In the genomic region with DNA sequence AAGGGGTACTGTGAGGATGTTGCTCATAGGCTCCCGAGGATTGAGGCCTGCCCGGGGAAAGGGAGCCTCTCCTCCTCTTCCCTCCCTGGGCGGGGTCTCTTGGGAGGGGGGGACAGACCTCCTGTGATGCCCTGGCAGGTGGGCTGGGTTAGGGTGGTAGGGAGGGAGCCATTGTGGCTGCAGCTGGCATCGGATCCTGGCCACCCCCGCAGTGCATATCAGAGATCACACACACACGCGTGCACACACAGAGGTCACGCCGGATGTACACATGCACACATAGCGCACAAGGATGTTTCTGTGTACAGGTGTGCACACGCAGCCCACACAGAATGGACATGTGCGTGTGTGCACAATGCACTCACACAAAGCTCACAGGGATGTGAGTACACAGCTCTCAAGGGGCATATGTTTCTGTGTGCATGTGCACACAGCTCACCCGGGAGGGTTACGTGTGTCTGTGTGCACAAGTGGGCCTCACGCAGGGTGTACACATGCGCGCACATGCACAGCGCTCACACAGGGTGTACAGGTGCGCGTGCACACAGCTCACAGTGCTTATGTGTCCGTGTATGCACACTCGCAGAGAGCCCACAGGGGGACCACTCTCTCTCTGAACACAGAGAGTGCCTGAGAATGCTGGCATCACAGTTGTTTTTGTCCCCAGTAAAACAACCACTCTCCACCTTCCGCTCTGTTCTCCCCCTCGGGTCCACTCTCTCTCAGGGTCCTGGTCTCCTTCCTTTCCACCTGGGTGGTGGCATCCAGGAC, we compare ENCODE assay signal across 8 cellular contexts. TPM values are rescaled to one million over a fixed set of nuclear protein-coding genes. Genes with fewer than 3 reads are reported as not detected.
DNase-seq lines count a peak whose midpoint lies in the region; ATAC-seq, FAIRE-seq and TF ChIP-seq lines count a peak whose summit lies in the region.

No MANE protein-coding gene starts in this region.

- TF ChIP-seq EP300 in GM12878 (IDR thresholded peaks at IDR 0.05; ENCODE audit: borderline replicate concordance in 1 of 2, control insufficient read depth in 1 of 2, low read depth in 2 of 2, low read length in 2 of 2): no peak

- no peaks in the 10 kb centered on the region; a peak in 1 of 4 replicates for H3K36me3 ChIP-seq in GM12878 (ENCODE audit: control insufficient read depth in 2 of 2, insufficient read depth in 2 of 2, low read length in 1 of 2)

- H3K4me3 ChIP-seq in GM12878: peak overlapping the region; percentile 65; the same call in 1 of the 2 replicates

- H3K4me1 ChIP-seq in GM12878 (ENCODE audit: control insufficient read depth, insufficient read depth, low read length): no peaks in the 10 kb centered on the region; the same call in none of the 2 replicates

- H3K9me3 Mint-ChIP-seq in CD4-positive, alpha-beta T cell: no peaks in the 10 kb centered on the region
- H3K9me3 Mint-ChIP-seq in naive thymus-derived CD8-positive, alpha-beta T cell: no peaks in the 10 kb centered on the region

- TF ChIP-seq CTCF in CD4-positive, alpha-beta T cell (IDR thresholded peaks at IDR 0.05): no peak
- no peak for TF ChIP-seq CTCF in GM12878 (IDR thresholded peaks at IDR 0.05 in 2 of 3, conservative IDR thresholded peaks at IDR 0.05 in 1 of 3; ENCODE audit: control insufficient read depth in 2 of 3, extremely low read depth in 1 of 3, insufficient read depth in 1 of 3, low read depth in 3 of 3, low read length in 3 of 3)

- FAIRE-seq in GM12878 (lab: Jason Lieb, UNC): no peak
- FAIRE-seq in H54 (lab: Jason Lieb, UNC): no peak

- WGBS in GM12878 (ENCODE audit: insufficient coverage, insufficient replicate concordance, low lambda C conversion rate, missing lambda C conversion rate): 64% methylated on average over 24 of the region's 24 CpGs

- H3K4me1 Mint-ChIP-seq in CD4-positive, alpha-beta T cell (ENCODE audit: low read depth): peaks cover 16% of the 10 kb centered on the region
- H3K4me1 Mint-ChIP-seq in naive thymus-derived CD8-positive, alpha-beta T cell: peaks cover 9 to 34% (median 14%) of the 10 kb centered on the region in 4 donors

- no peak for TF ChIP-seq POLR2A in GM12878 (IDR thresholded peaks at IDR 0.05; ENCODE audit: low read depth, low read length)
- no peak for TF ChIP-seq POLR2A in H54 (IDR thresholded peaks at IDR 0.05; ENCODE audit: low read depth, low read length)

- peak overlapping the region; percentile 85 for H3K4me2 ChIP-seq in GM12878 (ENCODE audit: control insufficient read depth, insufficient read depth)

- intact Hi-C loops in CD4-positive, alpha-beta T cell (cut with DNase I, micrococcal nuclease): loop anchor here (1.0 to 10.0 kb wide), 4 partner anchors 40 to 171 kb away; partner anchors contain the start of gene TOP2A (in 1 of the 2)
- intact Hi-C loops in GM12878 (cut with micrococcal nuclease; ENCODE audit: unreplicated experiment): loop anchor here (5.0 kb wide), 2 partner anchors 80 to 185 kb away; partner anchors contain the start of gene IGFBP4

- no peak overlapping the region for H3K27ac Mint-ChIP-seq in CD4-positive, alpha-beta T cell
- no peak overlapping the region for H3K27ac Mint-ChIP-seq in naive thymus-derived CD8-positive, alpha-beta T cell

- peak overlapping the region; percentile 14 for H3K4me3 Mint-ChIP-seq in CD4-positive, alpha-beta T cell
- H3K4me3 Mint-ChIP-seq in naive thymus-derived CD8-positive, alpha-beta T cell: peak overlapping the region; percentile 44 to 78 (median 62)

- H2AFZ ChIP-seq in GM12878 (ENCODE audit: control insufficient read depth, low read depth, low read length): peak overlapping the region; percentile 62; the same call in 1 of the 2 replicates

- no peaks in the 10 kb centered on the region for H3K79me2 ChIP-seq in GM12878 (ENCODE audit: control insufficient read depth, insufficient read depth, low read length)

- peaks cover 17% of the 10 kb centered on the region for H3K27me3 Mint-ChIP-seq in CD4-positive, alpha-beta T cell
- H3K27me3 Mint-ChIP-seq in naive thymus-derived CD8-positive, alpha-beta T cell: peaks cover 3 to 29% (median 10%) of the 10 kb centered on the region in 5 donors

- no peak overlapping the region for H3K27ac ChIP-seq in CD4-positive, alpha-beta T cell (ENCODE audit: low read depth, low read length)
- no peak overlapping the region for H3K27ac ChIP-seq in GM12878 (ENCODE audit: control insufficient read depth, insufficient read depth)

- in situ Hi-C loops in GM12878 (cut with MboI): no loop called here

- H3K9ac ChIP-seq in GM12878 (ENCODE audit: control insufficient read depth, insufficient read depth, low read length): no peak overlapping the region; the same call in 1 of the 2 replicates

- SMC1A ChIA-PET in GM12878 (lab: Charles Lee; ENCODE audit: uncharacterized antibody, unreplicated experiment): interaction anchor here (0.6 to 4.9 kb wide), 8 partner anchors 36 to 292 kb away, joined by 3 to 38 read pairs (median 4); partner anchors contain the start of gene IGFBP4

- peak; percentile 5 for ATAC-seq in CD4-positive, alpha-beta T cell (ENCODE audit: poor library complexity)
- ATAC-seq in HG03159 (IDR thresholded peaks at IDR 0.05; ENCODE audit: unreplicated experiment): peak; percentile 7
- peak; percentile 21 for ATAC-seq in GM12878
- peak in 1 of 2 donors; percentile 7 for ATAC-seq in naive thymus-derived CD8-positive, alpha-beta T cell
- ATAC-seq in HG02884 (IDR thresholded peaks at IDR 0.05; ENCODE audit: unreplicated experiment): no peak
- ATAC-seq in GM19452 (IDR thresholded peaks at IDR 0.05; ENCODE audit: unreplicated experiment): no peak

- no peak for DNase-seq in CD4-positive, alpha-beta T cell
- DNase-seq in GM12878 (ENCODE audit: low read depth, low spot score): no peak
- DNase-seq in naive thymus-derived CD8-positive, alpha-beta T cell: no peak
- DNase-seq in H54 (ENCODE audit: insufficient read length, low spot score): no peak
- DNase-seq in NCI-H2081 treated with DMSO at 0.1 percent for 48 hours (lab: John Stamatoyannopoulos, UW): no peak

- no peaks in the 10 kb centered on the region for H3K27me3 ChIP-seq in CD4-positive, alpha-beta T cell (ENCODE audit: control insufficient read depth, insufficient read depth, low read length)
- peaks cover 0 to 2% of the 10 kb centered on the region in 2 experiments; a peak in 1 of 4 replicates for H3K27me3 ChIP-seq in GM12878 (replicated peaks in 1 of 2; ENCODE audit: control insufficient read depth in 2 of 2, insufficient read depth in 2 of 2, low read length in 1 of 2)

- no peak for TF ChIP-seq RAD21 in GM12878 (IDR thresholded peaks at IDR 0.05; ENCODE audit: insufficient read depth, low read depth, low read length)

- CTCF ChIA-PET in CD4-positive, alpha-beta T cell (lab: Charles Lee): interaction anchor here (0.7 to 2.3 kb wide), 8 partner anchors 16 to 198 kb away, joined by 3 to 16 read pairs (median 4); partner anchors contain the start of gene TOP2A
- CTCF ChIA-PET in GM12878 (lab: Yijun Ruan, JAX): interaction anchor here (0.6 to 5.9 kb wide), 20 partner anchors 14 to 1301 kb away, joined by 3 to 75 read pairs (median 4); partner anchors contain the start of gene TOP2A

- no peaks in the 10 kb centered on the region for H3K9me3 ChIP-seq in CD4-positive, alpha-beta T cell (ENCODE audit: control insufficient read depth, low read length)
- no peaks in the 10 kb centered on the region; the same call in 2 of the 3 replicates for H3K9me3 ChIP-seq in GM12878 (replicated peaks; ENCODE audit: control insufficient read depth, insufficient read depth, low read length)

- H4K20me1 ChIP-seq in GM12878 (ENCODE audit: control insufficient read depth, insufficient read depth): no peaks in the 10 kb centered on the region

- POLR2A ChIA-PET in CD4-positive, alpha-beta T cell (lab: Charles Lee): interaction anchor here (0.7 to 1.7 kb wide), 8 partner anchors 51 to 196 kb away, joined by 3 to 6 read pairs (median 3); partner anchors contain the start of gene TOP2A
- POLR2A ChIA-PET in GM12878 (lab: Charles Lee): interaction anchor here (0.6 to 2.2 kb wide), 2 partner anchors 84 to 170 kb away, joined by 3 to 5 read pairs; no protein-coding TSS in a partner anchor
- POLR2A ChIA-PET in naive thymus-derived CD8-positive, alpha-beta T cell (lab: Charles Lee): interaction anchor here (0.6 to 1.8 kb wide), 5 partner anchors 36 to 253 kb away, joined by 3 to 4 read pairs (median 4); no protein-coding TSS in a partner anchor

- RAD21 ChIA-PET in GM12878 (lab: Charles Lee; ENCODE audit: unreplicated experiment): interaction anchor here (0.6 to 3.5 kb wide), 13 partner anchors 10 to 263 kb away, joined by 3 to 29 read pairs (median 3); partner anchors contain the start of gene IGFBP4

- peaks cover 4% of the 10 kb centered on the region for H3K36me3 Mint-ChIP-seq in CD4-positive, alpha-beta T cell (ENCODE audit: low read depth)
- no peaks in the 10 kb centered on the region for H3K36me3 Mint-ChIP-seq in naive thymus-derived CD8-positive, alpha-beta T cell

- BruUV-seq in GM12878 (replicated peaks; lab: Mats Ljungman, UMichigan): no TSS peak

RNA-seq across cellular contexts. Expression of gene GJD3, which starts 2.4 kb away (rescaled TPM):
- total RNA-seq in CD4-positive, alpha-beta T cell: not detected
- not detected in 2 replicates for total RNA-seq in GM12878 (2013; cell fraction: nucleolus; rRNA removed)
- total RNA-seq in GM12878 (2014; rRNA removed): not detected in 2 replicates
- not detected in 2 replicates for total RNA-seq in GM12878 (2014; rRNA removed; fragmentation: Illumina TruSeq; extraction: Trizol)
- total RNA-seq in GM12878 (2021): not detected in 2 replicates
- polyA plus RNA-seq in GM12878 (2011; ENCODE audit: low read depth): not detected
- polyA plus RNA-seq in GM12878 (2011; rRNA removed): not detected in 2 replicates
- not detected in 2 replicates for polyA plus RNA-seq in GM12878 (2011; cell fraction: cytosol; rRNA removed)
- polyA plus RNA-seq in GM12878 (2011; cell fraction: nucleus; rRNA removed): not detected in 2 replicates
- polyA plus RNA-seq in GM12878 (2012): not detected in 2 replicates
- polyA plus RNA-seq in GM12878 (2014; fragmentation: Illumina TruSeq; extraction: Trizol): not detected in 2 replicates
- polyA plus RNA-seq in GM12878 (2014; fragmentation: Nextera tagmentation; extraction: Ambion mirVana): not detected
- polyA plus RNA-seq in GM12878 (2014; rRNA removed): not detected in 2 replicates
- polyA plus RNA-seq in GM12878 (2016; fragmentation: Nextera tagmentation; extraction: Ambion mirVana): 1 to 10 TPM in 1 of 2 experiments, not detected in 1; 1.6 TPM
- not detected in 2 replicates for polyA minus RNA-seq in GM12878 (2011; rRNA and poly(A)+ RNA removed)
- not detected in 2 replicates for polyA minus RNA-seq in GM12878 (2011; cell fraction: cytosol; rRNA and poly(A)+ RNA removed)
- not detected in 2 replicates for polyA minus RNA-seq in GM12878 (2011; cell fraction: nucleus; rRNA and poly(A)+ RNA removed)
- not detected for total RNA-seq in naive thymus-derived CD8-positive, alpha-beta T cell
- not detected for polyA plus RNA-seq in naive thymus-derived CD8-positive, alpha-beta T cell

RNA-seq across cellular contexts. Expression of gene RARA, which starts 53.1 kb away (rescaled TPM):
- 100 to 1,000 TPM; 114 to 115 TPM for total RNA-seq in CD4-positive, alpha-beta T cell
- total RNA-seq in GM12878 (2013; cell fraction: nucleolus; rRNA removed): 30.5 and 34.4 TPM in 2 replicates
- total RNA-seq in GM12878 (2014; rRNA removed) (15.5 and 17.3 TPM in 2 replicates), GM12878 (2014; rRNA removed; fragmentation: Illumina TruSeq; extraction: Trizol) (7.7 and 9.7 TPM in 2 replicates), GM12878 (2021) (33.6 and 34.8 TPM in 2 replicates)
- polyA plus RNA-seq in GM12878 (2011; ENCODE audit: low read depth): 12.0 TPM
- polyA plus RNA-seq in GM12878 (2011; rRNA removed) (3.1 and 7.8 TPM in 2 replicates), GM12878 (2014; fragmentation: Illumina TruSeq; extraction: Trizol) (8.0 and 23.8 TPM in 2 replicates), GM12878 (2014; fragmentation: Nextera tagmentation; extraction: Ambion mirVana) (under 1 TPM; 0.13 to 0.16 TPM), GM12878 (2014; rRNA removed) (14.3 and 20.2 TPM in 2 replicates), GM12878 (2016; fragmentation: Nextera tagmentation; extraction: Ambion mirVana) (10 to 100 TPM; 12.9 to 15.4 TPM)
- 10.0 and 13.4 TPM in 2 replicates for polyA plus RNA-seq in GM12878 (2011; cell fraction: cytosol; rRNA removed)
- 29.2 and 38.2 TPM in 2 replicates for polyA plus RNA-seq in GM12878 (2011; cell fraction: nucleus; rRNA removed)
- polyA plus RNA-seq in GM12878 (2012): 23.0 and 26.5 TPM in 2 replicates
- 8.7 and 13.7 TPM in 2 replicates for polyA minus RNA-seq in GM12878 (2011; rRNA and poly(A)+ RNA removed)
- 15.1 and 20.3 TPM in 2 replicates for polyA minus RNA-seq in GM12878 (2011; cell fraction: cytosol; rRNA and poly(A)+ RNA removed)
- polyA minus RNA-seq in GM12878 (2011; cell fraction: nucleus; rRNA and poly(A)+ RNA removed): 9.7 and 15.5 TPM in 2 replicates
- total RNA-seq in naive thymus-derived CD8-positive, alpha-beta T cell: 10 to 100 TPM; 39.2 to 39.9 TPM
- polyA plus RNA-seq in naive thymus-derived CD8-positive, alpha-beta T cell: 10 to 100 TPM in 1 of 3 donors, 1 to 10 TPM in 2; 7.2 to 12.4 (median 9.0) TPM

RNA-seq across cellular contexts. Expression of gene TOP2A, which starts 55.6 kb away (rescaled TPM):
- 1 to 10 TPM; 3.6 to 3.8 TPM for total RNA-seq in CD4-positive, alpha-beta T cell
- 82.8 and 93.7 TPM in 2 replicates for total RNA-seq in GM12878 (2013; cell fraction: nucleolus; rRNA removed)
- total RNA-seq in GM12878 (2014; rRNA removed) (155 and 182 TPM in 2 replicates), GM12878 (2014; rRNA removed; fragmentation: Illumina TruSeq; extraction: Trizol) (240 and 243 TPM in 2 replicates), GM12878 (2021) (214 and 230 TPM in 2 replicates)
- polyA plus RNA-seq in GM12878 (2011; ENCODE audit: low read depth): 48.3 TPM
- polyA plus RNA-seq in GM12878 (2011; rRNA removed) (275 and 463 TPM in 2 replicates), GM12878 (2014; fragmentation: Illumina TruSeq; extraction: Trizol) (199 and 258 TPM in 2 replicates), GM12878 (2014; fragmentation: Nextera tagmentation; extraction: Ambion mirVana) (100 to 1,000 TPM; 149 to 236 TPM), GM12878 (2014; rRNA removed) (90.5 and 117 TPM in 2 replicates), GM12878 (2016; fragmentation: Nextera tagmentation; extraction: Ambion mirVana) (100 to 1,000 TPM; 234 to 239 TPM)
- 65.8 and 84.4 TPM in 2 replicates for polyA plus RNA-seq in GM12878 (2011; cell fraction: cytosol; rRNA removed)
- polyA plus RNA-seq in GM12878 (2011; cell fraction: nucleus; rRNA removed): 181 and 201 TPM in 2 replicates
- 106 and 134 TPM in 2 replicates for polyA plus RNA-seq in GM12878 (2012)
- polyA minus RNA-seq in GM12878 (2011; rRNA and poly(A)+ RNA removed): 98.7 and 134 TPM in 2 replicates
- 57.5 and 61.4 TPM in 2 replicates for polyA minus RNA-seq in GM12878 (2011; cell fraction: cytosol; rRNA and poly(A)+ RNA removed)
- 65.8 and 71.7 TPM in 2 replicates for polyA minus RNA-seq in GM12878 (2011; cell fraction: nucleus; rRNA and poly(A)+ RNA removed)
- total RNA-seq in naive thymus-derived CD8-positive, alpha-beta T cell: under 1 TPM; 0.41 to 0.81 TPM
- under 1 TPM in 1 of 3 donors, not detected in 2; 0.14 TPM for polyA plus RNA-seq in naive thymus-derived CD8-positive, alpha-beta T cell

Comparison
In these comparisons a context has a peak if more than half of its experiments do, and no peak if none do; other contexts are left out.
1. ATAC-seq: peak in CD4-positive, alpha-beta T cell (single experiment), HG03159 (single experiment) and GM12878 (single experiment); none in HG02884 (single experiment) and GM19452 (single experiment).
2. RNA of gene TOP2A, which starts 55.6 kb away (total RNA-seq): 82.8 to 243 TPM in GM12878; 3.6 to 3.8 TPM in CD4-positive, alpha-beta T cell and 0.41 to 0.81 TPM in naive thymus-derived CD8-positive, alpha-beta T cell; every median in the first group is over 10 times any median in the second.